In the genomic region with DNA sequence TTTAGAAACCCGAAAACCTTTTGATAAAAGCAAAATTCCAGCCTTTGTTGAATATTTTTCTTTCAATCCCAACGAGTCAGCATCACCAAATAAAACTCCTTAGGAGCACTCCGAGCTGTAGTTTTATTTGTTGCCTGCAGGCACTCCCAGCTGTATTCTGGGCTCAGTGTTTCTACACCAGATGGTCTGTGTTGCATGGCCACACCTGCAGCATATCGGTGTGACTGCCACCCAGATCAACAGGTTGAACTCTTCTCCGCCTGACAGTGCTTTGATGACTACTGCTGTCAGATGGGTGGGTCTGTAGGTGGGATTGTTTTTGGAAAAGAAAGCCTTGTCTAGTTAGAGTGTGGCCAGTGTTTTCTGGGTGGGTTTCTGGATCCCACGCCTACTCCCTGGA, we compare ENCODE assay signal across 20 cellular contexts. TPM values are rescaled to one million over a fixed set of nuclear protein-coding genes. Genes with fewer than 3 reads are reported as not detected.
"Had no signal": no experiment of that assay in that cellular context is flagged by ENCODE, and none has a peak within 500 bp of the region (broad histone marks: within the 10 kb centered on the region; RNA-seq: fewer than 3 reads in every experiment).

No MANE protein-coding gene starts in this region.

- H3K36me3 Mint-ChIP-seq: activated naive CD8-positive, alpha-beta T cell; immature natural killer cell; natural killer cell had no signal

- H3K27me3 ChIP-seq: brain microvascular endothelial cell had no signal

- ATAC-seq: activated CD4-positive, CD25-positive, alpha-beta regulatory T cell treated with anti-CD3 and anti-CD28 coated beads, Interleukin-2, amount 50 U/mL, for 24 hours; activated T-cell treated with anti-CD3 and anti-CD28 coated beads, Interleukin-2, amount 50 U/mL, for 4 hours; effector memory CD8-positive, alpha-beta T cell; left cardiac atrium; natural killer cell had no signal

- H3K36me3 ChIP-seq: brain microvascular endothelial cell had no signal

- H3K9me3 Mint-ChIP-seq: activated T-cell treated with anti-CD3 and anti-CD28 coated beads, Interleukin-2, amount 50 U/mL, for 4 hours; dendritic cell treated with granulocyte-macrophage colony-stimulating factor and Interleukin-4, amounts not matched to agents 40 ng/mL and 50 ng/mL, for 4 days; effector memory CD8-positive, alpha-beta T cell; immature natural killer cell; natural killer cell had no signal

- H3K27me3 Mint-ChIP-seq: activated naive CD8-positive, alpha-beta T cell had no signal

- H3K4me3 Mint-ChIP-seq: activated naive CD8-positive, alpha-beta T cell; activated T-cell treated with anti-CD3 and anti-CD28 coated beads, Interleukin-2, amount 50 U/mL, for 4 hours; dendritic cell treated with granulocyte-macrophage colony-stimulating factor and Interleukin-4, amounts not matched to agents 40 ng/mL and 50 ng/mL, for 4 days; effector memory CD8-positive, alpha-beta T cell; immature natural killer cell; natural killer cell had no signal

- H3K27ac Mint-ChIP-seq: activated naive CD8-positive, alpha-beta T cell; dendritic cell treated with granulocyte-macrophage colony-stimulating factor and Interleukin-4, amounts not matched to agents 40 ng/mL and 50 ng/mL, for 4 days; effector memory CD8-positive, alpha-beta T cell; immature natural killer cell; natural killer cell had no signal

- DNase-seq: activated CD4-positive, alpha-beta T cell treated with anti-CD3 and anti-CD28 coated beads, Interleukin-2, amount 50 U/mL, for 4 hours; activated gamma-delta T cell; activated T-cell treated with anti-CD3 and anti-CD28 coated beads, Interleukin-2, amount 50 U/mL, for 4 hours; amygdala; brain microvascular endothelial cell; cerebellar nuclear complex; effector memory CD8-positive, alpha-beta T cell; immature natural killer cell; left cardiac atrium; natural killer cell; occipital lobe; stimulated activated CD4-positive, alpha-beta T cell treated with anti-CD3 and anti-CD28 coated beads, Interleukin-12 subunit alpha, Interleukin-12 subunit beta, amount 100 ng/mL, for 4 hours; stimulated activated naive CD4-positive, alpha-beta T cell treated with Interleukin-2 at 50 U/mL for 16 hours; T-helper 2 cell; trophoblast cell had no signal

- H3K27ac ChIP-seq: brain microvascular endothelial cell had no signal

RNA-seq across cellular contexts. Expression of a gene that starts 32.7 kb away (rescaled TPM):
- total RNA-seq: epithelial cell of proximal tubule, lung microvascular endothelial cell had no signal
